In the genomic region with DNA sequence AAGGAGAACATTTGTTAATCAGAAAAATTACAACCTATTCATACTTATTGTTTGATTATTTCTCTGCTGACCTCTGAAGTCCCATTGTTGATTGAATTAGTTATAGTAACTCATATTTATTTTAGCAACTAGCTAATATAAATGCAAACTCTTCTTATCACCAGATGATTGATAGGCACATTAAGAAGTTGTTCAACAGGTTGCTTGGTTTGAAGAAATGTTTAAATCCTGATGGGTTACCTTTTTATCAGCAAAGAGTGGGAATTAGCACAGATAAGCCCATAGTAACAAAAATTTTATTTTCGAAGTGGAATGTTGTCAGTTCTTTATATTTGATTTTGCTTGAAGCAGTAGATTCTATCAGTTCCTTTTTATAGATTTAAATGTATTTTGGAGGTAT, we compare ENCODE assay signal across 19 cellular contexts. TPM values are rescaled to one million over a fixed set of nuclear protein-coding genes. Genes with fewer than 3 reads are reported as not detected.
A peak's percentile ranks its signal among the peaks of the same experiment; 100 is the strongest.
DNase-seq lines count a peak whose midpoint lies in the region; ATAC-seq, FAIRE-seq and TF ChIP-seq lines count a peak whose summit lies in the region.
"Had no signal": no experiment of that assay in that cellular context is flagged by ENCODE, and none has a peak within 500 bp of the region (broad histone marks: within the 10 kb centered on the region; RNA-seq: fewer than 3 reads in every experiment).

No MANE protein-coding gene starts in this region.

- H3K9me3 Mint-ChIP-seq in Caco-2 (ENCODE audit: unreplicated experiment), result peaks cover 10% of the 10 kb centered on the region
- H3K9me3 Mint-ChIP-seq: CD4-positive, alpha-beta T cell had no signal

- no peak for FAIRE-seq in pancreas (lab: Jason Lieb, UNC)
- FAIRE-seq: A204.1, GM12892, GM19239, H1, HepG2 had no signal

- H3K36me3 ChIP-seq in Caco-2 (ENCODE audit: control insufficient read depth, insufficient read depth, low read length) (no peaks in the 10 kb centered on the region), HEK293 (ENCODE audit: control insufficient read depth in 2 of 2, insufficient read depth in 1 of 2, low read length in 2 of 2) (no peaks in the 10 kb centered on the region), pancreas (no peaks in the 10 kb centered on the region), sigmoid colon (no peaks in the 10 kb centered on the region)
- H3K36me3 ChIP-seq: HAP-1 had no signal

- POLR2A ChIA-PET in Caco-2 (lab: Charles Lee) (interaction anchor here (0.6 kb wide), 1 partner anchor 64 kb away, joined by 4 read pairs; no protein-coding TSS in a partner anchor), HEK293 (lab: Yijun Ruan, JAX) (no interaction called here)

- H3K27ac ChIP-seq in HEK293 (ENCODE audit: extremely low read depth, low read depth, low read length), result no peak overlapping the region
- H3K27ac ChIP-seq in pancreas, result peak overlapping the region in 1 of 4 donors; percentile 16
- no peak overlapping the region for H3K27ac ChIP-seq in sigmoid colon

- TF ChIP-seq EP300 in sigmoid colon (IDR thresholded peaks at IDR 0.05), result no peak

- TF ChIP-seq POLR2A in sigmoid colon (IDR thresholded peaks at IDR 0.05), result no peak

- H3K4me1 ChIP-seq in Caco-2, result peaks cover 40% of the 10 kb centered on the region
- H3K4me1 ChIP-seq in HEK293 (ENCODE audit: control insufficient read depth, insufficient read depth, low read length), result no peaks in the 10 kb centered on the region
- peaks cover 5 to 16% (median 15%) of the 10 kb centered on the region in 3 donors for H3K4me1 ChIP-seq in pancreas
- H3K4me1 ChIP-seq in sigmoid colon, result no peaks in the 10 kb centered on the region

- TF ChIP-seq CTCF in Caco-2 (IDR thresholded peaks at IDR 0.05; ENCODE audit: insufficient read depth in 1 of 2, low read depth in 1 of 2, low read length in 1 of 2, severe bottlenecking in 1 of 2, unreplicated experiment in 1 of 2), result no peak
- TF ChIP-seq CTCF in HEK293 (tag by site-specific recombination; IDR thresholded peaks at IDR 0.05), result no peak
- TF ChIP-seq CTCF in pancreas (IDR thresholded peaks at IDR 0.05), result no peak
- no peak for TF ChIP-seq CTCF in sigmoid colon (IDR thresholded peaks at IDR 0.05)

- DNase-seq in Caco-2 (peak in 1 of 2 experiments; percentile 47), NCI-H146 treated with DMSO at 0.1 percent for 48 hours (lab: John Stamatoyannopoulos, UW; ENCODE audit: unreplicated experiment) (peak; percentile 66), pancreas (no peak), superior temporal gyrus (ENCODE audit: extremely low spot score) (no peak), sigmoid colon (no peak), ureter (ENCODE audit: low spot score) (no peak)
- DNase-seq: C1 segment of cervical spinal cord; CD4-positive, alpha-beta T cell; DND-41; GDM1 had no signal

- CTCF ChIA-PET in Caco-2 (lab: Charles Lee), result no interaction called here
- CTCF ChIA-PET in HEK293 (lab: Yijun Ruan, JAX), result no interaction called here

- intact Hi-C loops in Caco-2 (cut with micrococcal nuclease; ENCODE audit: unreplicated experiment) (loop anchor here (1.0 to 10.0 kb wide), 4 partner anchors 36 to 292 kb away; no protein-coding TSS in a partner anchor), pancreas (cut with DNase I) (no loop called here), sigmoid colon (cut with DNase I) (no loop called here)

- 15 to 19% methylated on average over 1 of the region's 1 CpG for WGBS in pancreas, 2 donors
- WGBS in sigmoid colon, 2 donors, result 93% methylated on average over 1 of the region's 1 CpG

- H3K4me1 Mint-ChIP-seq in Caco-2 (ENCODE audit: low read depth, unreplicated experiment), result peaks cover 34% of the 10 kb centered on the region
- H3K4me1 Mint-ChIP-seq: B cell had no signal

- no peaks in the 10 kb centered on the region for H3K36me3 Mint-ChIP-seq in Caco-2 (ENCODE audit: insufficient read depth, unreplicated experiment)

- H3K4me3 ChIP-seq in Caco-2 (ENCODE audit: low read depth, low read length) (no peak overlapping the region), HEK293 (ENCODE audit: low read depth, low read length) (no peak overlapping the region), pancreas (no peak overlapping the region), sigmoid colon (no peak overlapping the region)
- H3K4me3 ChIP-seq: HAP-1 had no signal

- peak overlapping the region; percentile 25 for H3K4me3 Mint-ChIP-seq in Caco-2 (ENCODE audit: unreplicated experiment)
- H3K4me3 Mint-ChIP-seq: B cell; CD4-positive, alpha-beta T cell had no signal

- H3K27ac Mint-ChIP-seq in Caco-2 (ENCODE audit: unreplicated experiment), result peak overlapping the region; percentile 57
- H3K27ac Mint-ChIP-seq: B cell; CD4-positive, alpha-beta T cell had no signal

- H3K27me3 ChIP-seq in Caco-2 (replicated peaks; ENCODE audit: control insufficient read depth, insufficient read depth, low read length) (no peaks in the 10 kb centered on the region), pancreas (no peaks in the 10 kb centered on the region), sigmoid colon (no peaks in the 10 kb centered on the region)

- H3K27me3 Mint-ChIP-seq in Caco-2 (ENCODE audit: insufficient read depth, unreplicated experiment), result no peaks in the 10 kb centered on the region
- H3K27me3 Mint-ChIP-seq: B cell had no signal

- ATAC-seq in pancreas (peak in 3 of 4 donors; percentile 33 to 64 (median 52)), HG03378 (IDR thresholded peaks at IDR 0.05; ENCODE audit: unreplicated experiment) (no peak)
- ATAC-seq: HepG2 had no signal

- H3K9me3 ChIP-seq in Caco-2, result no peaks in the 10 kb centered on the region
- H3K9me3 ChIP-seq in HEK293 (ENCODE audit: control insufficient read depth, insufficient read depth, low read depth, low read length), result no peaks in the 10 kb centered on the region
- no peaks in the 10 kb centered on the region for H3K9me3 ChIP-seq in pancreas
- no peaks in the 10 kb centered on the region for H3K9me3 ChIP-seq in sigmoid colon
- H3K9me3 ChIP-seq: HAP-1 had no signal

- no TSS peak for BruUV-seq in Caco-2 (replicated peaks; lab: Mats Ljungman, UMichigan)

TF ChIP-seq in HEK293, 187 proteins besides CTCF, POLR2A, EP300 and RAD21:
- TF ChIP-seq SCRT2 (tag by site-specific recombination; IDR thresholded peaks at IDR 0.05) (peak; percentile 55; the same call in 1 of the 2 replicates), TCF7L2 (IDR thresholded peaks at IDR 0.05; ENCODE audit: borderline replicate concordance, low read depth, low read length) (0 out of 2 replicates have a peak, but pooled peaks have one; percentile 45), ZNF416 (tag by site-specific recombination; IDR thresholded peaks at IDR 0.05) (no peak)

RNA-seq across cellular contexts. Expression of a gene that starts 44.4 kb away (rescaled TPM):
- 80.1 and 103 TPM in 2 replicates for total RNA-seq in Caco-2 (2022)
- total RNA-seq in pancreas, result 10 to 100 TPM in 2 of 6 donors, 1 to 10 TPM in 4; 3.9 to 18.2 (median 8.8) TPM
- polyA plus RNA-seq in pancreas, result 1 to 10 TPM; 5.8 to 7.3 TPM
- 1 to 10 TPM; 2.3 to 3.6 (median 3.0) TPM for total RNA-seq in sigmoid colon
- polyA plus RNA-seq in sigmoid colon, result 100 to 1,000 TPM; 116 to 169 (median 153) TPM
- total RNA-seq in ureter, result 185 TPM
